1 cellular context compared by ENCODE assay signal in genomic region chr5:61263072-61263471, GRCh38.
TF ChIP-seq lines count a peak whose summit lies in the region.

No MANE protein-coding gene starts in this region.

TF ChIP-seq in IMR-90, 13 proteins besides CTCF, POLR2A, EP300 and RAD21 (continued from another document):
- TF ChIP-seq USF2 (IDR thresholded peaks at IDR 0.05; ENCODE audit: low read depth, low read length) (no peak), MXI1 (IDR thresholded peaks at IDR 0.05; ENCODE audit: borderline replicate concordance, low read depth, low read length) (no peak), BHLHE40 (IDR thresholded peaks at IDR 0.05; ENCODE audit: low read depth, low read length) (no peak), MAFK (IDR thresholded peaks at IDR 0.05; ENCODE audit: low read depth, low read length) (no peak), ELK1 (IDR thresholded peaks at IDR 0.05; ENCODE audit: borderline replicate concordance, low read depth, low read length) (no peak), CHD1 (IDR thresholded peaks at IDR 0.05; ENCODE audit: low read depth, low read length) (no peak), MAZ (IDR thresholded peaks at IDR 0.05; ENCODE audit: borderline replicate concordance, low read depth, low read length) (no peak), RCOR1 (IDR thresholded peaks at IDR 0.05; ENCODE audit: insufficient replicate concordance, low read length) (no peak), SMC3 (IDR thresholded peaks at IDR 0.05; ENCODE audit: low read depth, low read length) (no peak), FOS (IDR thresholded peaks at IDR 0.05; ENCODE audit: low read depth, low read length) (no peak)
